1 cellular context compared by ENCODE assay signal in the genomic region with DNA sequence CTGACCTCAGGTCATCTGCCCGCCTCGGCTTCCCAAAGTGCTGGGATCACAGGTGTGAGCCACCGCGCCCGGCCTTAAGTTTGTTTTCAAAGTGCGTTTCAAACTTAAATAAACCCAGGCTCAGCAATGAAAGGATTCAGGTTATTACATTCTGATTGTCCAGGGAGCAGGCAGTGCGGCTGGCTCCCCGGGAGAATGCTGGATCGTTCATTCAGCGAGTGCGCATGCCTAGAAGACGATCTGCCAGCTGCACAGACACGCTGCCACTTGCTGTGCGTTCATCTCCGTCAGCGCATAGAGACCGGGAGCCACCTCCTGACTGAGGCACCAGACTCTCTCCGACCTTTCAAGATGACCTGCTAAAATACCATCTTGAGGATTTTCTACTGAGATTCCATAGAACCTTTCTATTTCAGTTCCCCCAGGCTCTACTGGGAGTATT.
TF ChIP-seq lines count a peak whose summit lies in the region.

No MANE protein-coding gene starts in this region.

TF ChIP-seq in H1, 55 proteins besides CTCF, POLR2A, EP300 and RAD21:
- TF ChIP-seq SP1 (IDR thresholded peaks at IDR 0.05; ENCODE audit: low read depth, low read length) (no peak), SIX5 (IDR thresholded peaks at IDR 0.05; ENCODE audit: low read depth, low read length) (no peak), SUZ12 (IDR thresholded peaks at IDR 0.05; ENCODE audit: low read length) (no peak), CBX5 (IDR thresholded peaks at IDR 0.05; ENCODE audit: low read depth, low read length) (no peak)
